In genomic region chr18:27948981-27949380, GRCh38 we compare ENCODE assay signal across 29 cellular contexts.
"Had no signal": no experiment of that assay in that cellular context is flagged by ENCODE, and none has a peak within 500 bp of the region (broad histone marks: within the 10 kb centered on the region; RNA-seq: fewer than 3 reads in every experiment).

No MANE protein-coding gene starts in this region.

- H3K27me3 ChIP-seq: body of pancreas, esophagus muscularis mucosa, uterus had no signal

- H3K4me1 Mint-ChIP-seq: activated CD4-positive, alpha-beta T cell treated with anti-CD3 and anti-CD28 coated beads, Interleukin-2, amount 10 ng/mL, durations not matched to agents 7 days and 5 days; activated T-helper 17 cell treated with anti-CD3 and anti-CD28 coated beads, Interleukin-2, amount 50 U/mL, for 72 hours; naive thymus-derived CD8-positive, alpha-beta T cell; T-helper 17 cell; WTC11 had no signal

- H3K36me3 Mint-ChIP-seq: mesothelial cell of epicardium; naive thymus-derived CD8-positive, alpha-beta T cell; WTC11 had no signal

- H3K4me3 Mint-ChIP-seq: activated CD4-positive, alpha-beta T cell treated with anti-CD3 and anti-CD28 coated beads, Interleukin-2, amount 10 ng/mL, durations not matched to agents 7 days and 5 days; activated CD8-positive, alpha-beta T cell treated with anti-CD3 and anti-CD28 coated beads for 36 hours; activated T-cell treated with anti-CD3 and anti-CD28 coated beads, Interleukin-2, amount 50 U/mL, for 4 hours; activated T-helper 17 cell treated with anti-CD3 and anti-CD28 coated beads, Interleukin-2, amount 50 U/mL, for 72 hours; dendritic cell treated with granulocyte-macrophage colony-stimulating factor and Interleukin-4, amounts not matched to agents 40 ng/mL and 50 ng/mL, for 4 days; mesothelial cell of epicardium; naive thymus-derived CD8-positive, alpha-beta T cell; stimulated activated naive CD8-positive, alpha-beta T cell treated with anti-CD3 and anti-CD28 coated beads, Interleukin-15, Interleukin-2, amounts not matched to agents 100 ng/mL and 50 ng/mL, for 24 hours; T-helper 17 cell; type B pancreatic cell; WTC11 had no signal

- DNase-seq: activated CD4-positive, alpha-beta T cell treated with anti-CD3 and anti-CD28 coated beads for 1 hour; activated CD4-positive, alpha-beta T cell treated with anti-CD3 and anti-CD28 coated beads, Interleukin-2, amount 10 ng/mL, durations not matched to agents 7 days and 5 days; activated CD8-positive, alpha-beta T cell treated with anti-CD3 and anti-CD28 coated beads for 36 hours; activated gamma-delta T cell treated with Interleukin-2 at 50 U/mL for 16 hours; activated naive CD4-positive, alpha-beta T cell treated with anti-CD3 and anti-CD28 coated beads, Interleukin-2, amount 50 U/mL, for 16 hours; activated T-cell treated with anti-CD3 and anti-CD28 coated beads, Interleukin-2, amount 50 U/mL, for 4 hours; amygdala; body of pancreas; islet precursor cell; left ventricle myocardium inferior; naive thymus-derived CD8-positive, alpha-beta T cell; occipital lobe; posterior cingulate gyrus; right cardiac atrium; stimulated activated CD4-positive, alpha-beta T cell treated with anti-CD3 and anti-CD28 coated beads, Interleukin-12 subunit alpha, Interleukin-12 subunit beta, amount 100 ng/mL, for 4 hours; stimulated activated CD4-positive, alpha-beta T cell treated with anti-CD3 and anti-CD28 coated beads, Interleukin-4, amount 100 ng/mL, for 1 hour; substantia nigra; T-helper 17 cell; T1000; uterus had no signal

- H3K27ac ChIP-seq: body of pancreas, esophagus muscularis mucosa, left ventricle myocardium inferior, uterus had no signal

- H3K27ac Mint-ChIP-seq: activated CD4-positive, alpha-beta T cell treated with anti-CD3 and anti-CD28 coated beads, Interleukin-2, amount 10 ng/mL, durations not matched to agents 7 days and 5 days; activated CD8-positive, alpha-beta T cell treated with anti-CD3 and anti-CD28 coated beads for 36 hours; activated T-helper 17 cell treated with anti-CD3 and anti-CD28 coated beads, Interleukin-2, amount 50 U/mL, for 72 hours; dendritic cell treated with granulocyte-macrophage colony-stimulating factor and Interleukin-4, amounts not matched to agents 40 ng/mL and 50 ng/mL, for 4 days; mesothelial cell of epicardium; naive thymus-derived CD8-positive, alpha-beta T cell; stimulated activated naive CD8-positive, alpha-beta T cell treated with anti-CD3 and anti-CD28 coated beads, Interleukin-15, Interleukin-2, amounts not matched to agents 100 ng/mL and 50 ng/mL, for 24 hours; T-helper 17 cell; type B pancreatic cell; WTC11 had no signal

- H3K36me3 ChIP-seq: esophagus muscularis mucosa, left ventricle myocardium inferior, uterus had no signal

- H3K4me3 ChIP-seq: body of pancreas, esophagus muscularis mucosa, left ventricle myocardium inferior, lung, uterus had no signal

- H3K27me3 Mint-ChIP-seq: activated CD4-positive, alpha-beta T cell treated with anti-CD3 and anti-CD28 coated beads, Interleukin-2, amount 10 ng/mL, durations not matched to agents 7 days and 5 days; activated CD8-positive, alpha-beta T cell treated with anti-CD3 and anti-CD28 coated beads for 36 hours; activated T-helper 17 cell treated with anti-CD3 and anti-CD28 coated beads, Interleukin-2, amount 50 U/mL, for 72 hours; dendritic cell treated with granulocyte-macrophage colony-stimulating factor and Interleukin-4, amounts not matched to agents 40 ng/mL and 50 ng/mL, for 4 days; naive thymus-derived CD8-positive, alpha-beta T cell; stimulated activated naive CD8-positive, alpha-beta T cell treated with anti-CD3 and anti-CD28 coated beads, Interleukin-15, Interleukin-2, amounts not matched to agents 100 ng/mL and 50 ng/mL, for 24 hours; T-helper 17 cell; type B pancreatic cell had no signal

- H3K4me1 ChIP-seq: body of pancreas, esophagus muscularis mucosa, uterus had no signal

- H3K9me3 Mint-ChIP-seq: activated CD4-positive, alpha-beta T cell treated with anti-CD3 and anti-CD28 coated beads, Interleukin-2, amount 10 ng/mL, durations not matched to agents 7 days and 5 days; activated CD8-positive, alpha-beta T cell treated with anti-CD3 and anti-CD28 coated beads for 36 hours; activated T-helper 17 cell treated with anti-CD3 and anti-CD28 coated beads, Interleukin-2, amount 50 U/mL, for 72 hours; dendritic cell treated with granulocyte-macrophage colony-stimulating factor and Interleukin-4, amounts not matched to agents 40 ng/mL and 50 ng/mL, for 4 days; mesothelial cell of epicardium; neural crest cell; WTC11 had no signal

- H3K9me3 ChIP-seq: body of pancreas, esophagus muscularis mucosa, left ventricle myocardium inferior, uterus had no signal
